1 cellular context compared by ENCODE assay signal in the genomic region with DNA sequence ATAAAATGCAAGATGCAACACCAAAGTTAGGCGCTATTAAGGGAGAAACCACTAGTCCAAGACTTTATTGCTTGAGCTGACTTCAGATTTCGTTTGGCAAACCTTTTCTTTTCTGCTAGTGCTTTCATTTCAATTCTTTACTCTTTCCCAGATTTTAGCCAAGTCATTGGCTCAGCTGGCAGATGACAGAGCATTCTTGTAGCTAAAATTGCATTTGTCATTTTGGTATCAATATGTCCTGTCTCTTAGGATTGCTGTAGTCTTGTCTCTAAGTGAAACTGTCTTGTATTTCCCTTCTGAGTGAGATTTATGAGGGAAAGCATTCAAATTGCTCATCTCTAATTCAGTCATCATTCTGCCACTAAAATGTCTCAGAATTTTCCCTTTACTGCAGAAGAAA.
TF ChIP-seq lines count a peak whose summit lies in the region.

No MANE protein-coding gene starts in this region.

TF ChIP-seq in K562, 482 proteins besides CTCF, POLR2A, EP300 and RAD21 (continued from another document):
- TF ChIP-seq, protein P1, sequence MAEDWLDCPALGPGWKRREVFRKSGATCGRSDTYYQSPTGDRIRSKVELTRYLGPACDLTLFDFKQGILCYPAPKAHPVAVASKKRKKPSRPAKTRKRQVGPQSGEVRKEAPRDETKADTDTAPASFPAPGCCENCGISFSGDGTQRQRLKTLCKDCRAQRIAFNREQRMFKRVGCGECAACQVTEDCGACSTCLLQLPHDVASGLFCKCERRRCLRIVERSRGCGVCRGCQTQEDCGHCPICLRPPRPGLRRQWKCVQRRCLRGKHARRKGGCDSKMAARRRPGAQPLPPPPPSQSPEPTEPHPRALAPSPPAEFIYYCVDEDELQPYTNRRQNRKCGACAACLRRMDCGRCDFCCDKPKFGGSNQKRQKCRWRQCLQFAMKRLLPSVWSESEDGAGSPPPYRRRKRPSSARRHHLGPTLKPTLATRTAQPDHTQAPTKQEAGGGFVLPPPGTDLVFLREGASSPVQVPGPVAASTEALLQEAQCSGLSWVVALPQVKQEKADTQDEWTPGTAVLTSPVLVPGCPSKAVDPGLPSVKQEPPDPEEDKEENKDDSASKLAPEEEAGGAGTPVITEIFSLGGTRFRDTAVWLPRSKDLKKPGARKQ (CRISPR knock-in tag; IDR thresholded peaks at IDR 0.05): no peak
- no peak for TF ChIP-seq YY1 (IDR thresholded peaks at IDR 0.05; ENCODE audit: borderline replicate concordance in 1 of 3, control insufficient read depth in 1 of 3, extremely low read depth in 1 of 3, insufficient read depth in 3 of 3, insufficient read length in 1 of 3, insufficient replicate concordance in 2 of 3, low read depth in 1 of 3, low read length in 2 of 3)
- TF ChIP-seq, protein P2, sequence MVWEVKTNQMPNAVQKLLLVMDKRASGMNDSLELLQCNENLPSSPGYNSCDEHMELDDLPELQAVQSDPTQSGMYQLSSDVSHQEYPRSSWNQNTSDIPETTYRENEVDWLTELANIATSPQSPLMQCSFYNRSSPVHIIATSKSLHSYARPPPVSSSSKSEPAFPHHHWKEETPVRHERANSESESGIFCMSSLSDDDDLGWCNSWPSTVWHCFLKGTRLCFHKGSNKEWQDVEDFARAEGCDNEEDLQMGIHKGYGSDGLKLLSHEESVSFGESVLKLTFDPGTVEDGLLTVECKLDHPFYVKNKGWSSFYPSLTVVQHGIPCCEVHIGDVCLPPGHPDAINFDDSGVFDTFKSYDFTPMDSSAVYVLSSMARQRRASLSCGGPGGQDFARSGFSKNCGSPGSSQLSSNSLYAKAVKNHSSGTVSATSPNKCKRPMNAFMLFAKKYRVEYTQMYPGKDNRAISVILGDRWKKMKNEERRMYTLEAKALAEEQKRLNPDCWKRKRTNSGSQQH (CRISPR knock-in tag; IDR thresholded peaks at IDR 0.05): no peak
- no peak for TF ChIP-seq ZNF830 (CRISPR knock-in tag; IDR thresholded peaks at IDR 0.05)
- no peak for TF ChIP-seq ZBTB34 (CRISPR knock-in tag; IDR thresholded peaks at IDR 0.05)
- TF ChIP-seq CHD4 (IDR thresholded peaks at IDR 0.05; ENCODE audit: insufficient read depth, insufficient replicate concordance, low read depth, low read length, poor library complexity, severe bottlenecking): no peak
- no peak for TF ChIP-seq KLF1 (tag; IDR thresholded peaks at IDR 0.05)
- peak in 1 of 2 experiments; percentile 50; a peak in 1 of 4 replicates for TF ChIP-seq ZNF318 (IDR thresholded peaks at IDR 0.05; ENCODE audit: borderline replicate concordance in 1 of 2, low read depth in 1 of 2)
- TF ChIP-seq E2F4 (CRISPR knock-in tag; IDR thresholded peaks at IDR 0.05; ENCODE audit: low read depth): no peak
- TF ChIP-seq SAFB (IDR thresholded peaks at IDR 0.05; ENCODE audit: borderline replicate concordance, low read depth, low read length): no peak
- TF ChIP-seq, protein P3, sequence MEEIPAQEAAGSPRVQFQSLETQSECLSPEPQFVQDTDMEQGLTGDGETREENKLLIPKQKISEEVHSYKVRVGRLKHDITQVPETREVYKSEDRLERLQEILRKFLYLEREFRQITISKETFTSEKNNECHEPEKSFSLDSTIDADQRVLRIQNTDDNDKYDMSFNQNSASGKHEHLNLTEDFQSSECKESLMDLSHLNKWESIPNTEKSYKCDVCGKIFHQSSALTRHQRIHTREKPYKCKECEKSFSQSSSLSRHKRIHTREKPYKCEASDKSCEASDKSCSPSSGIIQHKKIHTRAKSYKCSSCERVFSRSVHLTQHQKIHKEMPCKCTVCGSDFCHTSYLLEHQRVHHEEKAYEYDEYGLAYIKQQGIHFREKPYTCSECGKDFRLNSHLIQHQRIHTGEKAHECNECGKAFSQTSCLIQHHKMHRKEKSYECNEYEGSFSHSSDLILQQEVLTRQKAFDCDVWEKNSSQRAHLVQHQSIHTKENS (CRISPR knock-in tag; IDR thresholded peaks at IDR 0.05): no peak
- TF ChIP-seq ZNF57 (CRISPR knock-in tag; IDR thresholded peaks at IDR 0.05): no peak
- 0 out of 2 replicates have a peak, but pooled peaks have one; percentile 53 for TF ChIP-seq GATAD2B (IDR thresholded peaks at IDR 0.05; ENCODE audit: borderline replicate concordance)
- TF ChIP-seq PYGO2 (tag; IDR thresholded peaks at IDR 0.05): no peak
- no peak for TF ChIP-seq ZNF436 (CRISPR knock-in tag; IDR thresholded peaks at IDR 0.05)
- TF ChIP-seq, protein P4, sequence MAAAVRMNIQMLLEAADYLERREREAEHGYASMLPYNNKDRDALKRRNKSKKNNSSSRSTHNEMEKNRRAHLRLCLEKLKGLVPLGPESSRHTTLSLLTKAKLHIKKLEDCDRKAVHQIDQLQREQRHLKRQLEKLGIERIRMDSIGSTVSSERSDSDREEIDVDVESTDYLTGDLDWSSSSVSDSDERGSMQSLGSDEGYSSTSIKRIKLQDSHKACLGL (CRISPR knock-in tag; IDR thresholded peaks at IDR 0.05; ENCODE audit: borderline replicate concordance, poor library complexity, severe bottlenecking): no peak
- no peak for TF ChIP-seq ARHGAP35 (IDR thresholded peaks at IDR 0.05; ENCODE audit: partially characterized antibody)
- no peak for TF ChIP-seq BRF2 (IDR thresholded peaks at IDR 0.05; ENCODE audit: borderline replicate concordance, insufficient read depth, insufficient read length)
- no peak for TF ChIP-seq ATF1 (CRISPR knock-in tag; IDR thresholded peaks at IDR 0.05)
- TF ChIP-seq ATF1 (tag; IDR thresholded peaks at IDR 0.05): no peak
- TF ChIP-seq, protein P5, sequence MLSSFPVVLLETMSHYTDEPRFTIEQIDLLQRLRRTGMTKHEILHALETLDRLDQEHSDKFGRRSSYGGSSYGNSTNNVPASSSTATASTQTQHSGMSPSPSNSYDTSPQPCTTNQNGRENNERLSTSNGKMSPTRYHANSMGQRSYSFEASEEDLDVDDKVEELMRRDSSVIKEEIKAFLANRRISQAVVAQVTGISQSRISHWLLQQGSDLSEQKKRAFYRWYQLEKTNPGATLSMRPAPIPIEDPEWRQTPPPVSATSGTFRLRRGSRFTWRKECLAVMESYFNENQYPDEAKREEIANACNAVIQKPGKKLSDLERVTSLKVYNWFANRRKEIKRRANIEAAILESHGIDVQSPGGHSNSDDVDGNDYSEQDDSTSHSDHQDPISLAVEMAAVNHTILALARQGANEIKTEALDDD (IDR thresholded peaks at IDR 0.05): no peak
- no peak for TF ChIP-seq NR4A1 (CRISPR knock-in tag; IDR thresholded peaks at IDR 0.05)
- no peak for TF ChIP-seq NR4A1 (tag; IDR thresholded peaks at IDR 0.05)
- TF ChIP-seq ZNF584 (CRISPR knock-in tag; IDR thresholded peaks at IDR 0.05; ENCODE audit: low read depth): no peak
- TF ChIP-seq NCOA1 (IDR thresholded peaks at IDR 0.05; ENCODE audit: low read depth): no peak
- TF ChIP-seq ZNF212 (CRISPR knock-in tag; IDR thresholded peaks at IDR 0.05): no peak
- TF ChIP-seq, protein P6, sequence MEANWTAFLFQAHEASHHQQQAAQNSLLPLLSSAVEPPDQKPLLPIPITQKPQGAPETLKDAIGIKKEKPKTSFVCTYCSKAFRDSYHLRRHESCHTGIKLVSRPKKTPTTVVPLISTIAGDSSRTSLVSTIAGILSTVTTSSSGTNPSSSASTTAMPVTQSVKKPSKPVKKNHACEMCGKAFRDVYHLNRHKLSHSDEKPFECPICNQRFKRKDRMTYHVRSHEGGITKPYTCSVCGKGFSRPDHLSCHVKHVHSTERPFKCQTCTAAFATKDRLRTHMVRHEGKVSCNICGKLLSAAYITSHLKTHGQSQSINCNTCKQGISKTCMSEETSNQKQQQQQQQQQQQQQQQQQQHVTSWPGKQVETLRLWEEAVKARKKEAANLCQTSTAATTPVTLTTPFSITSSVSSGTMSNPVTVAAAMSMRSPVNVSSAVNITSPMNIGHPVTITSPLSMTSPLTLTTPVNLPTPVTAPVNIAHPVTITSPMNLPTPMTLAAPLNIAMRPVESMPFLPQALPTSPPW (CRISPR knock-in tag; IDR thresholded peaks at IDR 0.05): no peak
- TF ChIP-seq SIX5 (IDR thresholded peaks at IDR 0.05; ENCODE audit: borderline replicate concordance in 1 of 2, insufficient read depth in 1 of 2, low read depth in 1 of 2, low read length in 2 of 2): no peak
- TF ChIP-seq, protein P7, sequence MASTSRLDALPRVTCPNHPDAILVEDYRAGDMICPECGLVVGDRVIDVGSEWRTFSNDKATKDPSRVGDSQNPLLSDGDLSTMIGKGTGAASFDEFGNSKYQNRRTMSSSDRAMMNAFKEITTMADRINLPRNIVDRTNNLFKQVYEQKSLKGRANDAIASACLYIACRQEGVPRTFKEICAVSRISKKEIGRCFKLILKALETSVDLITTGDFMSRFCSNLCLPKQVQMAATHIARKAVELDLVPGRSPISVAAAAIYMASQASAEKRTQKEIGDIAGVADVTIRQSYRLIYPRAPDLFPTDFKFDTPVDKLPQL (IDR thresholded peaks at IDR 0.05; ENCODE audit: extremely low read depth, insufficient read length): no peak
